In genomic region chr17:48890086-48890485, GRCh38 we compare ENCODE assay signal across 33 cellular contexts.
"Had no signal": no experiment of that assay in that cellular context is flagged by ENCODE, and none has a peak within 500 bp of the region (broad histone marks: within the 10 kb centered on the region; RNA-seq: fewer than 3 reads in every experiment).

No MANE protein-coding gene starts in this region.

- H3K9me3 ChIP-seq: ascending aorta, breast epithelium, colonic mucosa, esophagus squamous epithelium, gastroesophageal sphincter, heart right ventricle had no signal

- H3K4me3 Mint-ChIP-seq: activated CD8-positive, alpha-beta T cell treated with anti-CD3 and anti-CD28 coated beads for 36 hours; T-helper 17 cell had no signal

- FAIRE-seq: endometrium, endothelial cell of umbilical vein had no signal

- H3K27ac Mint-ChIP-seq: activated CD8-positive, alpha-beta T cell treated with anti-CD3 and anti-CD28 coated beads for 36 hours; activated naive CD8-positive, alpha-beta T cell treated with anti-CD3 and anti-CD28 coated beads, Interleukin-2, amount 10 ng/mL, durations not matched to agents 7 days and 5 days; activated T-helper 17 cell treated with anti-CD3 and anti-CD28 coated beads, Interleukin-2, amount 50 U/mL, for 72 hours; brain; T-helper 17 cell; T-helper 2 cell treated with Interferon-gamma antibody and Interleukin-4, amounts not matched to agents 5 μg/mL and 100 μg/mL, for 36 hours had no signal

- H3K27me3 Mint-ChIP-seq: activated CD8-positive, alpha-beta T cell treated with anti-CD3 and anti-CD28 coated beads for 36 hours; activated naive CD8-positive, alpha-beta T cell treated with anti-CD3 and anti-CD28 coated beads, Interleukin-2, amount 10 ng/mL, durations not matched to agents 7 days and 5 days; activated T-helper 17 cell treated with anti-CD3 and anti-CD28 coated beads, Interleukin-2, amount 50 U/mL, for 72 hours; T-helper 17 cell had no signal

- H3K27ac ChIP-seq: ascending aorta, breast epithelium, cardiac muscle cell, colonic mucosa, epithelial cell of prostate, esophagus squamous epithelium, gastroesophageal sphincter, heart right ventricle, WERI-Rb-1 had no signal

- H3K27me3 ChIP-seq: ascending aorta, breast epithelium, cardiac muscle cell, colonic mucosa, esophagus squamous epithelium, gastroesophageal sphincter, heart right ventricle had no signal

- H3K4me1 Mint-ChIP-seq: activated T-helper 17 cell treated with anti-CD3 and anti-CD28 coated beads, Interleukin-2, amount 50 U/mL, for 72 hours had no signal

- ATAC-seq: activated CD8-positive, alpha-beta T cell treated with anti-CD3 and anti-CD28 coated beads for 36 hours; activated T-cell treated with anti-CD3 and anti-CD28 coated beads, Interleukin-2, amount 50 U/mL, for 4 hours; activated T-helper 17 cell treated with anti-CD3 and anti-CD28 coated beads, Interleukin-2, amount 50 U/mL, for 72 hours; gastroesophageal sphincter; heart right ventricle; T-helper 17 cell had no signal

- H3K36me3 ChIP-seq: breast epithelium, cardiac muscle cell, colonic mucosa had no signal

- DNase-seq: activated CD4-positive, alpha-beta T cell treated with anti-CD3 and anti-CD28 coated beads for 4 hours; activated CD4-positive, alpha-beta T cell treated with anti-CD3 and anti-CD28 coated beads, Interleukin-2, amount 50 U/mL, for 1 hour; activated CD4-positive, alpha-beta T cell treated with anti-CD3 and anti-CD28 coated beads, Interleukin-2, amount 50 U/mL, for 48 hours; activated CD4-positive, CD25-positive, alpha-beta regulatory T cell; activated CD4-positive, CD25-positive, alpha-beta regulatory T cell treated with anti-CD3 and anti-CD28 coated beads, Interleukin-2, amount 50 U/mL, for 72 hours; activated CD8-positive, alpha-beta memory T cell treated with anti-CD3 and anti-CD28 coated beads for 24 hours; activated CD8-positive, alpha-beta T cell treated with anti-CD3 and anti-CD28 coated beads for 36 hours; activated effector memory CD4-positive, alpha-beta T cell treated with Interleukin-2 at 50 U/mL for 16 hours; activated gamma-delta T cell treated with Interleukin-2 at 50 U/mL for 16 hours; activated naive CD4-positive, alpha-beta T cell treated with anti-CD3 and anti-CD28 coated beads, Interleukin-2, amount 50 U/mL, for 16 hours; activated naive CD4-positive, alpha-beta T cell treated with Interleukin-2 at 50 U/mL for 16 hours; activated naive CD8-positive, alpha-beta T cell treated with anti-CD3 and anti-CD28 coated beads, Interleukin-2, amount 10 ng/mL, durations not matched to agents 7 days and 5 days; activated T-cell treated with anti-CD3 and anti-CD28 coated beads, Interleukin-2, amount 50 U/mL, for 4 hours; central memory CD4-positive, alpha-beta T cell; cerebellar nuclear complex; colonic mucosa; effector CD8-positive, alpha-beta T cell; esophagus squamous epithelium; foreskin melanocyte; heart right ventricle; T-helper 17 cell; T1000; WERI-Rb-1 had no signal

- H3K36me3 Mint-ChIP-seq: activated naive CD8-positive, alpha-beta T cell treated with anti-CD3 and anti-CD28 coated beads, Interleukin-2, amount 10 ng/mL, durations not matched to agents 7 days and 5 days; brain had no signal

- H3K4me3 ChIP-seq: ascending aorta, breast epithelium, cardiac muscle cell, colonic mucosa, esophagus squamous epithelium, gastroesophageal sphincter, heart right ventricle had no signal

- H3K9me3 Mint-ChIP-seq: activated CD8-positive, alpha-beta T cell treated with anti-CD3 and anti-CD28 coated beads for 36 hours; activated naive CD8-positive, alpha-beta T cell treated with anti-CD3 and anti-CD28 coated beads, Interleukin-2, amount 10 ng/mL, durations not matched to agents 7 days and 5 days; activated T-cell treated with anti-CD3 and anti-CD28 coated beads, Interleukin-2, amount 50 U/mL, for 4 hours; activated T-helper 17 cell treated with anti-CD3 and anti-CD28 coated beads, Interleukin-2, amount 50 U/mL, for 72 hours; T-helper 2 cell treated with Interferon-gamma antibody and Interleukin-4, amounts not matched to agents 5 μg/mL and 100 μg/mL, for 36 hours had no signal
